ENCODE assay signal across 1 cellular context in genomic region chr7:7439564-7439963, GRCh38.
TF ChIP-seq lines count a peak whose summit lies in the region.

No MANE protein-coding gene starts in this region.

TF ChIP-seq in SK-N-SH, 30 proteins besides CTCF, POLR2A, EP300 and RAD21 (continued from another document):
- no peak for TF ChIP-seq USF1 (IDR thresholded peaks at IDR 0.05; ENCODE audit: borderline replicate concordance, low read depth)
